1 cellular context compared by ENCODE assay signal in genomic region chr22:33920927-33921575, GRCh38.
TF ChIP-seq lines count a peak whose summit lies in the region.

No MANE protein-coding gene starts in this region.

TF ChIP-seq in GM12878, 131 proteins besides CTCF, POLR2A, EP300 and RAD21 (continued from another document):
- TF ChIP-seq REST (IDR thresholded peaks at IDR 0.05; ENCODE audit: low read depth, low read length): 0 out of 2 replicates have a peak, but pooled peaks have one; percentile 17
- TF ChIP-seq RUNX3 (IDR thresholded peaks at IDR 0.05; ENCODE audit: low read length): peak; percentile 5; the same call in 1 of the 2 replicates
- TF ChIP-seq ZNF592 (IDR thresholded peaks at IDR 0.05): no peak
- TF ChIP-seq EGR1 (IDR thresholded peaks at IDR 0.05; ENCODE audit: borderline replicate concordance in 1 of 2, low read depth in 2 of 2, low read length in 2 of 2): peak in 1 of 2 experiments; percentile 98; a peak in 2 of 3 replicates
- TF ChIP-seq CREB1 (IDR thresholded peaks at IDR 0.05; ENCODE audit: low read depth): 0 out of 2 replicates have a peak, but pooled peaks have one; percentile 9
- peak; percentile 24 to 31; a peak in 2 of 4 replicates for TF ChIP-seq IKZF2 (IDR thresholded peaks at IDR 0.05)
- TF ChIP-seq TCF3 (IDR thresholded peaks at IDR 0.05; ENCODE audit: borderline replicate concordance, insufficient read depth, low read depth, low read length): peak; percentile 80; the same call in 1 of the 2 replicates
- TF ChIP-seq, protein P1, sequence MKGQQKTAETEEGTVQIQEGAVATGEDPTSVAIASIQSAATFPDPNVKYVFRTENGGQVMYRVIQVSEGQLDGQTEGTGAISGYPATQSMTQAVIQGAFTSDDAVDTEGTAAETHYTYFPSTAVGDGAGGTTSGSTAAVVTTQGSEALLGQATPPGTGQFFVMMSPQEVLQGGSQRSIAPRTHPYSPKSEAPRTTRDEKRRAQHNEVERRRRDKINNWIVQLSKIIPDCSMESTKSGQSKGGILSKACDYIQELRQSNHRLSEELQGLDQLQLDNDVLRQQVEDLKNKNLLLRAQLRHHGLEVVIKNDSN (IDR thresholded peaks at IDR 0.05; ENCODE audit: borderline replicate concordance, extremely low read length, insufficient read depth, low read depth, low read length): peak; percentile 61
- peak; percentile 92 for TF ChIP-seq SP1 (IDR thresholded peaks at IDR 0.05; ENCODE audit: low read depth, low read length)
- TF ChIP-seq, protein P2, sequence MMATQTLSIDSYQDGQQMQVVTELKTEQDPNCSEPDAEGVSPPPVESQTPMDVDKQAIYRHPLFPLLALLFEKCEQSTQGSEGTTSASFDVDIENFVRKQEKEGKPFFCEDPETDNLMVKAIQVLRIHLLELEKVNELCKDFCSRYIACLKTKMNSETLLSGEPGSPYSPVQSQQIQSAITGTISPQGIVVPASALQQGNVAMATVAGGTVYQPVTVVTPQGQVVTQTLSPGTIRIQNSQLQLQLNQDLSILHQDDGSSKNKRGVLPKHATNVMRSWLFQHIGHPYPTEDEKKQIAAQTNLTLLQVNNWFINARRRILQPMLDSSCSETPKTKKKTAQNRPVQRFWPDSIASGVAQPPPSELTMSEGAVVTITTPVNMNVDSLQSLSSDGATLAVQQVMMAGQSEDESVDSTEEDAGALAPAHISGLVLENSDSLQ (IDR thresholded peaks at IDR 0.05): 0 out of 2 replicates have a peak, but pooled peaks have one; percentile 7
- TF ChIP-seq MXI1 (IDR thresholded peaks at IDR 0.05; ENCODE audit: low read depth, low read length): no peak
- 0 out of 2 replicates have a peak, but pooled peaks have one; percentile 49 for TF ChIP-seq BACH1 (IDR thresholded peaks at IDR 0.05; ENCODE audit: borderline replicate concordance)
- TF ChIP-seq GATAD2B (conservative IDR thresholded peaks at IDR 0.05; ENCODE audit: low read depth): peak; percentile 39; the same call in 1 of the 2 replicates
- TF ChIP-seq, protein P3, sequence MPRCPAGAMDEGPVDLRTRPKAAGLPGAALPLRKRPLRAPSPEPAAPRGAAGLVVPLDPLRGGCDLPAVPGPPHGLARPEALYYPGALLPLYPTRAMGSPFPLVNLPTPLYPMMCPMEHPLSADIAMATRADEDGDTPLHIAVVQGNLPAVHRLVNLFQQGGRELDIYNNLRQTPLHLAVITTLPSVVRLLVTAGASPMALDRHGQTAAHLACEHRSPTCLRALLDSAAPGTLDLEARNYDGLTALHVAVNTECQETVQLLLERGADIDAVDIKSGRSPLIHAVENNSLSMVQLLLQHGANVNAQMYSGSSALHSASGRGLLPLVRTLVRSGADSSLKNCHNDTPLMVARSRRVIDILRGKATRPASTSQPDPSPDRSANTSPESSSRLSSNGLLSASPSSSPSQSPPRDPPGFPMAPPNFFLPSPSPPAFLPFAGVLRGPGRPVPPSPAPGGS (IDR thresholded peaks at IDR 0.05; ENCODE audit: borderline replicate concordance, insufficient read depth, low read depth, low read length, poor library complexity, severe bottlenecking): peak; percentile 10
- peak; percentile 96 for TF ChIP-seq TAF1 (IDR thresholded peaks at IDR 0.05; ENCODE audit: borderline replicate concordance, low read depth, low read length)
- 0 out of 2 replicates have a peak, but pooled peaks have one; percentile 29 for TF ChIP-seq NR2F1 (conservative IDR thresholded peaks at IDR 0.05)
- no peak for TF ChIP-seq BMI1 (IDR thresholded peaks at IDR 0.05; ENCODE audit: borderline replicate concordance)
- TF ChIP-seq ZNF274 (IDR thresholded peaks at IDR 0.05; ENCODE audit: insufficient read depth, insufficient read length): no peak
- TF ChIP-seq E2F8 (IDR thresholded peaks at IDR 0.05; ENCODE audit: low read depth, partially characterized antibody): no peak
- peak; percentile 44; the same call in 1 of the 2 replicates for TF ChIP-seq ESRRA (IDR thresholded peaks at IDR 0.05; ENCODE audit: low read length)
- peak in 1 of 2 experiments; percentile 47; a peak in 1 of 4 replicates for TF ChIP-seq BHLHE40 (IDR thresholded peaks at IDR 0.05; ENCODE audit: borderline replicate concordance in 1 of 2, low read depth in 2 of 2, low read length in 1 of 2)
- TF ChIP-seq TCF7 (IDR thresholded peaks at IDR 0.05; ENCODE audit: borderline replicate concordance): 0 out of 2 replicates have a peak, but pooled peaks have one; percentile 23
- TF ChIP-seq ELK1 (IDR thresholded peaks at IDR 0.05; ENCODE audit: low read depth, low read length): peak; percentile 12; the same call in 1 of the 2 replicates
- TF ChIP-seq NKRF (conservative IDR thresholded peaks at IDR 0.05): peak; percentile 38; the same call in 1 of the 2 replicates
- TF ChIP-seq POU2F2 (IDR thresholded peaks at IDR 0.05; ENCODE audit: borderline replicate concordance, low read depth, low read length): peak; percentile 61; the same call in 2 of the 3 replicates
- TF ChIP-seq TCF12 (IDR thresholded peaks at IDR 0.05; ENCODE audit: low read depth, low read length): 0 out of 2 replicates have a peak, but pooled peaks have one; percentile 46
